Comparison of ENCODE assay signal across 15 cellular contexts in the genomic region with DNA sequence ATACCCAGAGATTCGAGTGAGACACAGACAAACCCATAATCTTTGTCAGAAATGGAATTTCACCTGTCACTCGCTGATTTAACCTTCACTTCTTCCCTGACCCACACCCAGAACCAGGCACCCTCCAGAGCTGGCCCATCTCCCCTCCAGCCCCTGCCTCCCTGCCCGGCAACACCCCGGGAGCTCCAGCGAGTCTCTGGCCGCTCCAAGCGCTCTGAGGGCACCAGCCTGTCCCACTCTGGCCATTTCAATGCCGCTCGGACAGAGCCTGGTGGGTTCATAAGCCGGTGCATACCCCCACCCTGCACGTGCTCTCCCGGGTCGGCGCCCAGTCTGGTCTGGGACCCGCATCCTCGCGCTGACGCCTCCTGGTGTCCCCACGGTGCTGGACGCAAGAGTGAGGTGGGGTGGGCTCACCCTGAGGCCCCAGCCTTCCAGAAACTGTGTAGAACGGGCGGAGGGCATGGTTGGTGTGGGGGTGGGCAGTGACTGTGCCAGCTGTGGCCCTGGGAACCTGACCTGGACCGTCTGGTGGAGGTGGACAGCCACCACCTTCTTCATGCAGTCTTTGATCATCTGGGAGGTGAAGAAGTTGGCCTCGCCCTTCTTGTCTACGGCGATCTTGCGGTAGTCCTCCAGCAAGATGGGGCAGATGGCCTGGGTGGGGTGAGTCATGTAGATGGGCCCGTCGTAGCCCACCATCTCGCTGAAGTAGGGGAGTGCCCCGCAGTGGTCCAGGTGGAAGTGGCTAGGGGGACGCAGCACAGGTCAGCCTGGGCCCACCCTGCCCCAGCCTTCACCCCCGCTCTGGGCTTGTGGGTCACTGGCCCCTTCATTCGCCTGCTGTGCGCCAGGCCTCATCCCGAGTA. TPM values are rescaled to one million over a fixed set of nuclear protein-coding genes. Genes with fewer than 3 reads are reported as not detected.
DNase-seq lines count a peak whose midpoint lies in the region; ATAC-seq and TF ChIP-seq lines count a peak whose summit lies in the region.
"Had no signal": no experiment of that assay in that cellular context is flagged by ENCODE, and none has a peak within 500 bp of the region (broad histone marks: within the 10 kb centered on the region; RNA-seq: fewer than 3 reads in every experiment).

No MANE protein-coding gene starts in this region.

- WGBS in esophagus muscularis mucosa: 84% methylated on average over 16 of the region's 36 CpGs
- WGBS in sigmoid colon, 2 donors: 91 to 94% methylated on average over 36 of the region's 36 CpGs
- 90 to 92% methylated on average over 30 to 36 of the region's 36 CpGs for WGBS in thyroid gland, 2 donors

- H3K4me3 ChIP-seq in AG04450 (ENCODE audit: low read depth, low read length) (no peak overlapping the region), Panc1 (ENCODE audit: low read depth in 2 of 2, low read length in 2 of 2) (no peak overlapping the region), esophagus muscularis mucosa (no peak overlapping the region), sigmoid colon (no peak overlapping the region), thyroid gland (replicated peaks in 1 of 3) (no peak overlapping the region)
- H3K4me3 ChIP-seq: colonic mucosa had no signal

- in situ Hi-C loops in Panc1 (cut with HindIII; ENCODE audit: low pct_unique_long_range_greater_than_20kb, low sequenced_read_pairs): no loop called here

- ATAC-seq in Panc1: no peak
- ATAC-seq in natural killer cell treated with Interleukin-12 subunit alpha and Interleukin-12 subunit beta and Interleukin-15 and Interleukin-18, amount 100 ng/mL, for 72 hours: no peak

- H3K27ac ChIP-seq in AG04450 (ENCODE audit: low read depth, low read length) (peak overlapping the region; percentile 77), Panc1 (ENCODE audit: low read length) (peak overlapping the region; percentile 34), esophagus muscularis mucosa (replicated peaks in 1 of 4) (peak overlapping the region; percentile 80 to 84 (median 84)), sigmoid colon (peak overlapping the region; percentile 84 to 90 (median 86)), thyroid gland (no peak overlapping the region)
- H3K27ac ChIP-seq: neutrophil had no signal

- H3K4me3 Mint-ChIP-seq in natural killer cell treated with Interleukin-12 subunit alpha and Interleukin-12 subunit beta and Interleukin-15 and Interleukin-18, amount 100 ng/mL, for 72 hours: no peak overlapping the region

- intact Hi-C loops in Panc1 (cut with micrococcal nuclease; ENCODE audit: unreplicated experiment): no loop called here
- intact Hi-C loops in esophagus muscularis mucosa (cut with DNase I): no loop called here
- intact Hi-C loops in sigmoid colon (cut with DNase I): no loop called here
- intact Hi-C loops in thyroid gland (cut with DNase I): loop anchor here (5.0 kb wide), 1 partner anchor 38 kb away; a partner anchor contains a TSS

- POLR2A ChIA-PET in AG04450 (lab: Yijun Ruan, JAX) (no interaction called here), Panc1 (lab: Charles Lee) (no interaction called here)

- H3K36me3 ChIP-seq in Panc1 (ENCODE audit: control insufficient read depth, insufficient read depth, low read length): no peaks in the 10 kb centered on the region; the same call in 1 of the 2 replicates
- peaks cover 15 to 65% (median 44%) of the 10 kb centered on the region in 4 donors for H3K36me3 ChIP-seq in esophagus muscularis mucosa
- H3K36me3 ChIP-seq in sigmoid colon: peaks cover 12 to 49% (median 20%) of the 10 kb centered on the region in 4 donors
- peaks cover 11 to 24% of the 10 kb centered on the region in 2 donors for H3K36me3 ChIP-seq in thyroid gland
- H3K36me3 ChIP-seq: colonic mucosa had no signal

- TF ChIP-seq CTCF in AG04450 (IDR thresholded peaks at IDR 0.05; ENCODE audit: low read depth, low read length) (no peak), Panc1 (IDR thresholded peaks at IDR 0.05) (no peak), esophagus muscularis mucosa (IDR thresholded peaks at IDR 0.05) (no peak), sigmoid colon (IDR thresholded peaks at IDR 0.05) (no peak), thyroid gland (IDR thresholded peaks at IDR 0.05) (no peak)

- no peaks in the 10 kb centered on the region; the same call in 1 of the 2 replicates for H3K9me3 ChIP-seq in AG04450 (ENCODE audit: control insufficient read depth, insufficient read depth, low read length)
- no peaks in the 10 kb centered on the region for H3K9me3 ChIP-seq in Panc1 (ENCODE audit: control insufficient read depth, insufficient read depth, low read depth, low read length)
- H3K9me3 ChIP-seq in esophagus muscularis mucosa: no peaks in the 10 kb centered on the region
- no peaks in the 10 kb centered on the region for H3K9me3 ChIP-seq in sigmoid colon
- no peaks in the 10 kb centered on the region for H3K9me3 ChIP-seq in thyroid gland
- H3K9me3 ChIP-seq: colonic mucosa, neutrophil had no signal

- H3K36me3 Mint-ChIP-seq in natural killer cell treated with Interleukin-12 subunit alpha and Interleukin-12 subunit beta and Interleukin-15 and Interleukin-18, amount 100 ng/mL, for 72 hours: peaks cover 6% of the 10 kb centered on the region

- no peaks in the 10 kb centered on the region for H3K9me3 Mint-ChIP-seq in natural killer cell treated with Interleukin-12 subunit alpha and Interleukin-12 subunit beta and Interleukin-15 and Interleukin-18, amount 100 ng/mL, for 72 hours

- TF ChIP-seq EP300 in esophagus muscularis mucosa (IDR thresholded peaks at IDR 0.05) (no peak), sigmoid colon (IDR thresholded peaks at IDR 0.05) (no peak)

- H3K27ac Mint-ChIP-seq in natural killer cell treated with Interleukin-12 subunit alpha and Interleukin-12 subunit beta and Interleukin-15 and Interleukin-18, amount 100 ng/mL, for 72 hours: peak overlapping the region in 1 of 2 donors; percentile 47

- no peaks in the 10 kb centered on the region for H3K27me3 Mint-ChIP-seq in natural killer cell treated with Interleukin-12 subunit alpha and Interleukin-12 subunit beta and Interleukin-15 and Interleukin-18, amount 100 ng/mL, for 72 hours

- CTCF ChIA-PET in AG04450 (lab: Charles Lee): no interaction called here
- CTCF ChIA-PET in Panc1 (lab: Charles Lee): no interaction called here

- H3K4me1 Mint-ChIP-seq in natural killer cell treated with Interleukin-12 subunit alpha and Interleukin-12 subunit beta and Interleukin-15 and Interleukin-18, amount 100 ng/mL, for 72 hours (ENCODE audit: low read depth in 2 of 2): peaks cover 20 to 25% of the 10 kb centered on the region in 2 donors

- H3K4me1 ChIP-seq in Panc1 (ENCODE audit: control insufficient read depth, insufficient read depth, low read length) (peaks cover 38% of the 10 kb centered on the region), esophagus muscularis mucosa (peaks cover 40 to 95% (median 90%) of the 10 kb centered on the region in 4 donors), sigmoid colon (peaks cover 3 to 78% (median 72%) of the 10 kb centered on the region in 4 donors), thyroid gland (peaks cover 6 to 30% of the 10 kb centered on the region in 2 donors)

- TF ChIP-seq POLR2A in esophagus muscularis mucosa (IDR thresholded peaks at IDR 0.05; ENCODE audit: low read depth): no peak
- TF ChIP-seq POLR2A in sigmoid colon (IDR thresholded peaks at IDR 0.05): no peak
- TF ChIP-seq POLR2A in thyroid gland (IDR thresholded peaks at IDR 0.05): no peak

- no TSS peak for BruUV-seq in Panc1 (replicated peaks; lab: Mats Ljungman, UMichigan)

- H3K27me3 ChIP-seq in AG04450 (ENCODE audit: control insufficient read depth, insufficient read depth, low read length) (no peaks in the 10 kb centered on the region), Panc1 (ENCODE audit: control insufficient read depth, insufficient read depth, low read length) (no peaks in the 10 kb centered on the region), esophagus muscularis mucosa (no peaks in the 10 kb centered on the region), sigmoid colon (no peaks in the 10 kb centered on the region), thyroid gland (no peaks in the 10 kb centered on the region)
- H3K27me3 ChIP-seq: colonic mucosa, neutrophil had no signal

- DNase-seq in AG04450 (ENCODE audit: low read depth, low spot score) (no peak), Panc1 (ENCODE audit: low read depth, low spot score) (no peak), esophagus muscularis mucosa (ENCODE audit: extremely low spot score) (no peak), sigmoid colon (no peak), DMS114 treated with DMSO at 0.1 percent for 48 hours (lab: John Stamatoyannopoulos, UW; ENCODE audit: unreplicated experiment) (no peak), thyroid gland (no peak)
- no peak for DNase-seq in stimulated activated naive CD4-positive, alpha-beta T cell (lab: John Stamatoyannopoulos, UW)
- no peak for DNase-seq in natural killer cell treated with Interleukin-12 subunit alpha and Interleukin-12 subunit beta and Interleukin-15 and Interleukin-18, amount 100 ng/mL, for 72 hours (ENCODE audit: low spot score)
- DNase-seq: activated CD4-positive, alpha-beta T cell treated with anti-CD3 and anti-CD28 coated beads, Interleukin-2, amount 50 U/mL, for 1 hour; activated naive CD4-positive, alpha-beta T cell; foreskin melanocyte; GF-D8; NK-92 treated with Interleukin-12 subunit alpha and Interleukin-12 subunit beta, amount 100 ng/mL, for 24 hours had no signal

RNA-seq across cellular contexts. Expression of a gene that starts 5.4 kb away (rescaled TPM):
- 52.8 and 69.5 TPM in 2 replicates for polyA plus RNA-seq in AG04450 (2011; rRNA removed)
- 103 and 131 TPM in 2 replicates for polyA minus RNA-seq in AG04450 (2011; rRNA and poly(A)+ RNA removed)
- 114 TPM for total RNA-seq in Panc1 (2021; ENCODE audit: unreplicated experiment)
- 216 TPM for polyA plus RNA-seq in Panc1 (2012; ENCODE audit: insufficient read length)
- total RNA-seq in esophagus muscularis mucosa: 100 to 1,000 TPM in 1 of 4 donors, 10 to 100 TPM in 3; 75.9 to 121 (median 87.8) TPM
- total RNA-seq in sigmoid colon: 100 to 1,000 TPM in 1 of 4 donors, 10 to 100 TPM in 3; 83.8 to 135 (median 93.4) TPM
- 100 to 1,000 TPM in 1 of 3 donors, 10 to 100 TPM in 2; 58.3 to 117 (median 62.7) TPM for polyA plus RNA-seq in sigmoid colon
- 100 to 1,000 TPM; 122 to 204 TPM for total RNA-seq in natural killer cell treated with Interleukin-12 subunit alpha and Interleukin-12 subunit beta and Interleukin-15 and Interleukin-18, amount 100 ng/mL, for 72 hours
- total RNA-seq in thyroid gland: 100 to 1,000 TPM in 2 of 4 donors, 10 to 100 TPM in 2; 68.9 to 116 (median 94.7) TPM

RNA-seq across cellular contexts. Expression of a gene that starts 5.6 kb away (rescaled TPM):
- polyA plus RNA-seq in AG04450 (2011; rRNA removed) (7.1 and 9.5 TPM in 2 replicates), sigmoid colon (10 to 100 TPM; 41.4 to 57.1 (median 42.0) TPM)
- polyA minus RNA-seq in AG04450 (2011; rRNA and poly(A)+ RNA removed): 5.0 and 6.2 TPM in 2 replicates
- total RNA-seq in Panc1 (2021; ENCODE audit: unreplicated experiment) (52.2 TPM), esophagus muscularis mucosa (10 to 100 TPM; 15.4 to 44.9 (median 31.5) TPM), sigmoid colon (10 to 100 TPM in 2 of 4 donors, 1 to 10 TPM in 2; 8.4 to 21.6 (median 10.5) TPM), thyroid gland (10 to 100 TPM; 16.7 to 37.3 (median 24.3) TPM)
- polyA plus RNA-seq in Panc1 (2012; ENCODE audit: insufficient read length): 54.5 TPM
- total RNA-seq in natural killer cell treated with Interleukin-12 subunit alpha and Interleukin-12 subunit beta and Interleukin-15 and Interleukin-18, amount 100 ng/mL, for 72 hours: 10 to 100 TPM; 15.7 to 20.1 TPM

RNA-seq across cellular contexts. Expression of a gene that starts 10.6 kb away (rescaled TPM):
- polyA plus RNA-seq in AG04450 (2011; rRNA removed): 9.6 and 15.6 TPM in 2 replicates
- polyA minus RNA-seq in AG04450 (2011; rRNA and poly(A)+ RNA removed): 4.9 and 6.8 TPM in 2 replicates
- total RNA-seq in Panc1 (2021; ENCODE audit: unreplicated experiment): 46.9 TPM
- polyA plus RNA-seq in Panc1 (2012; ENCODE audit: insufficient read length): 35.9 TPM
- total RNA-seq in esophagus muscularis mucosa: 10 to 100 TPM; 10.3 to 24.7 (median 21.7) TPM
- total RNA-seq in sigmoid colon: 10 to 100 TPM; 15.7 to 24.0 (median 20.4) TPM
- 10 to 100 TPM; 12.6 to 22.3 (median 12.7) TPM for polyA plus RNA-seq in sigmoid colon
- total RNA-seq in natural killer cell treated with Interleukin-12 subunit alpha and Interleukin-12 subunit beta and Interleukin-15 and Interleukin-18, amount 100 ng/mL, for 72 hours: 10 to 100 TPM; 19.2 to 39.0 TPM
- 10 to 100 TPM; 24.0 to 41.4 (median 28.0) TPM for total RNA-seq in thyroid gland

RNA-seq across cellular contexts. Expression of a gene that starts 11.3 kb away (rescaled TPM):
- polyA plus RNA-seq in AG04450 (2011; rRNA removed) (17.5 and 24.8 TPM in 2 replicates), sigmoid colon (10 to 100 TPM in 1 of 3 donors, 1 to 10 TPM in 2; 7.2 to 41.8 (median 8.3) TPM)
- polyA minus RNA-seq in AG04450 (2011; rRNA and poly(A)+ RNA removed): 16.3 and 24.9 TPM in 2 replicates
- total RNA-seq in Panc1 (2021; ENCODE audit: unreplicated experiment) (30.7 TPM), esophagus muscularis mucosa (10 to 100 TPM; 34.8 to 63.2 (median 47.4) TPM), sigmoid colon (10 to 100 TPM; 21.4 to 57.1 (median 33.4) TPM), thyroid gland (10 to 100 TPM; 31.6 to 51.2 (median 42.1) TPM)
- polyA plus RNA-seq in Panc1 (2012; ENCODE audit: insufficient read length): 31.4 TPM
- total RNA-seq in natural killer cell treated with Interleukin-12 subunit alpha and Interleukin-12 subunit beta and Interleukin-15 and Interleukin-18, amount 100 ng/mL, for 72 hours: 10 to 100 TPM; 32.5 to 60.5 TPM

RNA-seq across cellular contexts. Expression of a gene that starts 12.1 kb away (rescaled TPM):
- polyA plus RNA-seq in AG04450 (2011; rRNA removed): 0.10 and 0.11 TPM in 2 replicates
- polyA minus RNA-seq in AG04450 (2011; rRNA and poly(A)+ RNA removed): 0.04 and 0.09 TPM in 2 replicates
- 0.31 TPM for total RNA-seq in Panc1 (2021; ENCODE audit: unreplicated experiment)
- polyA plus RNA-seq in Panc1 (2012; ENCODE audit: insufficient read length): 0.55 TPM
- under 1 TPM in 2 of 4 donors, not detected in 2; 0.17 to 0.32 TPM for total RNA-seq in esophagus muscularis mucosa
- total RNA-seq in sigmoid colon: not detected
- polyA plus RNA-seq in sigmoid colon: under 1 TPM in 2 of 3 donors, not detected in 1; 0.60 to 0.64 TPM
- under 1 TPM; 0.81 to 0.89 TPM for total RNA-seq in natural killer cell treated with Interleukin-12 subunit alpha and Interleukin-12 subunit beta and Interleukin-15 and Interleukin-18, amount 100 ng/mL, for 72 hours
- total RNA-seq in thyroid gland: 1 to 10 TPM in 2 of 4 donors, under 1 TPM in 2; 0.11 to 1.4 (median 0.68) TPM

Comparison
In these comparisons a context has a peak if more than half of its experiments do, and no peak if none do; other contexts are left out.
1. H3K27ac ChIP-seq: peak in AG04450 (single experiment), Panc1 (single experiment), esophagus muscularis mucosa (4 of 4) and sigmoid colon (4 of 4); none in thyroid gland (0 of 3).